Comparison of ENCODE assay signal across 23 cellular contexts in the genomic region with DNA sequence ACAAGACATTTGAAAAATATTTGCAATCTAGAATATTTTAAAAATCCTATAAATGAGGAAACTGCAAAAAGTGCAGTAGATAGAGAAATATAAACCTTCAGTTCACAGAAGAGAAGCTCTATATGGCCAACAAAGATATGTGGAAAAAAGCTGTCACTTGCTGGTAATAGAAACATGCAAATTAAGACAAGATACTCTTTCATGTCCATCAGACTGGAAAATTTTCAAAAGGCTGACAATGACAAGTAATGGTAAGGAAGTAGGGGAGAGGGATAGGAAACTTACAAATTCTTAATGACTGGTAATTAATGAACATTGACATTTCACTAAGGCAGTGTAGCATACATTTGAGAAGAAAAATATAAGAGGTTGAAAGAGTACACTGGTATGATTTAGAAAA.
DNase-seq lines count a peak whose midpoint lies in the region; ATAC-seq and TF ChIP-seq lines count a peak whose summit lies in the region.
"Had no signal": no experiment of that assay in that cellular context is flagged by ENCODE, and none has a peak within 500 bp of the region (broad histone marks: within the 10 kb centered on the region; RNA-seq: fewer than 3 reads in every experiment).

No MANE protein-coding gene starts in this region.

- H3K9me2 ChIP-seq in SU-DHL-6 (replicated peaks; ENCODE audit: insufficient read depth, low read length), result no peaks in the 10 kb centered on the region

- H3K4me3 ChIP-seq in SU-DHL-6 (ENCODE audit: insufficient read depth, low read length, poor library complexity, severe bottlenecking), result no peak overlapping the region
- no peak overlapping the region for H3K4me3 ChIP-seq in lower lobe of right lung
- H3K4me3 ChIP-seq: A549, colonic mucosa, esophagus squamous epithelium, SJSA1, suprapubic skin, uterus had no signal

- H4K20me1 ChIP-seq in SU-DHL-6 (ENCODE audit: low read depth, low read length), result no peaks in the 10 kb centered on the region

- H3K9me3 Mint-ChIP-seq in activated CD4-positive, alpha-beta memory T cell treated with anti-CD3 and anti-CD28 coated beads for 36 hours, result no peaks in the 10 kb centered on the region
- no peaks in the 10 kb centered on the region for H3K9me3 Mint-ChIP-seq in activated CD4-positive, alpha-beta memory T cell treated with anti-CD3 and anti-CD28 coated beads, Interleukin-2, amount 10 ng/mL, durations not matched to agents 7 days and 5 days
- H3K9me3 Mint-ChIP-seq in nephron progenitor cell, result no peaks in the 10 kb centered on the region

- peak overlapping the region; percentile 11 for H3K4me2 ChIP-seq in SU-DHL-6 (ENCODE audit: low read depth, low read length, poor library complexity, severe bottlenecking)
- H3K4me2 ChIP-seq: A549 had no signal

- H3F3A ChIP-seq in SU-DHL-6 (ENCODE audit: insufficient read depth), result no peaks in the 10 kb centered on the region

- POLR2A ChIA-PET in activated CD4-positive, alpha-beta memory T cell treated with anti-CD3 and anti-CD28 coated beads for 36 hours (lab: Charles Lee), result interaction anchor here (0.7 to 4.6 kb wide), 7 partner anchors 43 to 119 kb away, joined by 3 to 41 read pairs (median 7); no protein-coding TSS in a partner anchor
- POLR2A ChIA-PET in activated CD4-positive, alpha-beta memory T cell treated with anti-CD3 and anti-CD28 coated beads, Interleukin-2, amount 10 ng/mL, durations not matched to agents 7 days and 5 days (lab: Charles Lee), result no interaction called here

- ATAC-seq in GM18505 (IDR thresholded peaks at IDR 0.05; ENCODE audit: unreplicated experiment), result no peak
- ATAC-seq in HG03196 (IDR thresholded peaks at IDR 0.05; ENCODE audit: unreplicated experiment), result no peak
- ATAC-seq in lower lobe of right lung, result no peak
- ATAC-seq: A549 had no signal

- H3K27me3 Mint-ChIP-seq in activated CD4-positive, alpha-beta memory T cell treated with anti-CD3 and anti-CD28 coated beads for 36 hours, result no peaks in the 10 kb centered on the region
- no peaks in the 10 kb centered on the region for H3K27me3 Mint-ChIP-seq in activated CD4-positive, alpha-beta memory T cell treated with anti-CD3 and anti-CD28 coated beads, Interleukin-2, amount 10 ng/mL, durations not matched to agents 7 days and 5 days
- peaks cover 4% of the 10 kb centered on the region for H3K27me3 Mint-ChIP-seq in nephron progenitor cell (ENCODE audit: low read depth, poor library complexity)

- intact Hi-C loops in activated CD4-positive, alpha-beta memory T cell treated with anti-CD3 and anti-CD28 coated beads for 36 hours (cut with micrococcal nuclease), result no loop called here
- intact Hi-C loops in lower lobe of right lung (cut with DNase I), result no loop called here

- H3K27me3 ChIP-seq in SU-DHL-6 (ENCODE audit: low read length), result no peaks in the 10 kb centered on the region
- no peaks in the 10 kb centered on the region for H3K27me3 ChIP-seq in lower lobe of right lung (ENCODE audit: low read depth)
- H3K27me3 ChIP-seq: brain microvascular endothelial cell, colonic mucosa, esophagus squamous epithelium, SJSA1, suprapubic skin, uterus had no signal

- no peak overlapping the region for H3K4me3 Mint-ChIP-seq in activated CD4-positive, alpha-beta memory T cell treated with anti-CD3 and anti-CD28 coated beads for 36 hours
- H3K4me3 Mint-ChIP-seq in activated CD4-positive, alpha-beta memory T cell treated with anti-CD3 and anti-CD28 coated beads, Interleukin-2, amount 10 ng/mL, durations not matched to agents 7 days and 5 days, result no peak overlapping the region
- H3K4me3 Mint-ChIP-seq in nephron progenitor cell, result no peak overlapping the region

- TF ChIP-seq POLR2A in GM18505 (IDR thresholded peaks at IDR 0.05; ENCODE audit: borderline replicate concordance, extremely low read depth, insufficient read depth, insufficient read length), result peak; percentile 29

- peak overlapping the region; percentile 78 for H3K27ac Mint-ChIP-seq in activated CD4-positive, alpha-beta memory T cell treated with anti-CD3 and anti-CD28 coated beads for 36 hours
- no peak overlapping the region for H3K27ac Mint-ChIP-seq in activated CD4-positive, alpha-beta memory T cell treated with anti-CD3 and anti-CD28 coated beads, Interleukin-2, amount 10 ng/mL, durations not matched to agents 7 days and 5 days
- H3K27ac Mint-ChIP-seq in nephron progenitor cell, result peak overlapping the region; percentile 5

- H2AFZ ChIP-seq in SU-DHL-6 (ENCODE audit: low read depth, low read length, severe bottlenecking), result no peak overlapping the region

- H3K27ac ChIP-seq in SU-DHL-6 (ENCODE audit: low read depth, low read length) (no peak overlapping the region), lower lobe of right lung (no peak overlapping the region)
- H3K27ac ChIP-seq: A549, brain microvascular endothelial cell, colonic mucosa, esophagus squamous epithelium, SJSA1, suprapubic skin, uterus had no signal

- H3K36me3 ChIP-seq in SU-DHL-6 (ENCODE audit: low read length), result no peaks in the 10 kb centered on the region
- H3K36me3 ChIP-seq in lower lobe of right lung, result no peaks in the 10 kb centered on the region
- H3K36me3 ChIP-seq: brain microvascular endothelial cell, colonic mucosa, esophagus squamous epithelium, SJSA1, suprapubic skin, uterus had no signal

- no peaks in the 10 kb centered on the region for H3K79me2 ChIP-seq in SU-DHL-6 (ENCODE audit: insufficient read depth, low read length)

- no peak for DNase-seq in activated CD4-positive, alpha-beta memory T cell treated with anti-CD3 and anti-CD28 coated beads for 36 hours
- no peak for DNase-seq in activated CD4-positive, alpha-beta memory T cell treated with anti-CD3 and anti-CD28 coated beads, Interleukin-2, amount 10 ng/mL, durations not matched to agents 7 days and 5 days
- DNase-seq in nephron progenitor cell (no peak), lower lobe of right lung (no peak)
- no peak for DNase-seq in stimulated activated CD4-positive, alpha-beta T cell treated with anti-CD3 and anti-CD28 coated beads, Interleukin-4, amount 100 ng/mL, for 4 hours
- DNase-seq: activated CD4-positive, CD25-positive, alpha-beta regulatory T cell treated with anti-CD3 and anti-CD28 coated beads, Interleukin-2, amount 50 U/mL, for 72 hours; activated CD8-positive, alpha-beta memory T cell treated with anti-CD3 and anti-CD28 coated beads, Interleukin-2, amount 50 U/mL, for 48 hours; brain microvascular endothelial cell; Calu3; colonic mucosa; EL; esophagus squamous epithelium; KBM-7; NCI-H187 treated with DMSO at 0.1 percent for 48 hours; NCI-H2227 treated with DMSO at 0.1 percent for 48 hours; T1000; uterus had no signal

- H3K9me3 ChIP-seq in SU-DHL-6 (ENCODE audit: insufficient read depth, low read length) (no peaks in the 10 kb centered on the region), lower lobe of right lung (no peaks in the 10 kb centered on the region)
- H3K9me3 ChIP-seq: A549, colonic mucosa, esophagus squamous epithelium, SJSA1, suprapubic skin, uterus had no signal

- peaks cover 7% of the 10 kb centered on the region for H3K4me1 ChIP-seq in lower lobe of right lung
- H3K4me1 ChIP-seq: A549, colonic mucosa, SJSA1, uterus had no signal

- H3K9ac ChIP-seq in SU-DHL-6 (ENCODE audit: low read length), result no peak overlapping the region

- CTCF ChIA-PET in activated CD4-positive, alpha-beta memory T cell treated with anti-CD3 and anti-CD28 coated beads for 36 hours (lab: Charles Lee), result no interaction called here
- CTCF ChIA-PET in activated CD4-positive, alpha-beta memory T cell treated with anti-CD3 and anti-CD28 coated beads, Interleukin-2, amount 10 ng/mL, durations not matched to agents 7 days and 5 days (lab: Charles Lee), result no interaction called here

- peaks cover 6% of the 10 kb centered on the region for H3K36me3 Mint-ChIP-seq in activated CD4-positive, alpha-beta memory T cell treated with anti-CD3 and anti-CD28 coated beads for 36 hours
- H3K36me3 Mint-ChIP-seq in activated CD4-positive, alpha-beta memory T cell treated with anti-CD3 and anti-CD28 coated beads, Interleukin-2, amount 10 ng/mL, durations not matched to agents 7 days and 5 days (ENCODE audit: low read depth), result no peaks in the 10 kb centered on the region
- no peaks in the 10 kb centered on the region for H3K36me3 Mint-ChIP-seq in nephron progenitor cell (ENCODE audit: low read depth)

- H3K4me1 Mint-ChIP-seq in activated CD4-positive, alpha-beta memory T cell treated with anti-CD3 and anti-CD28 coated beads for 36 hours (ENCODE audit: low read depth), result peaks cover 82% of the 10 kb centered on the region
- H3K4me1 Mint-ChIP-seq in activated CD4-positive, alpha-beta memory T cell treated with anti-CD3 and anti-CD28 coated beads, Interleukin-2, amount 10 ng/mL, durations not matched to agents 7 days and 5 days, result peaks cover 64% of the 10 kb centered on the region
- peaks cover 10% of the 10 kb centered on the region for H3K4me1 Mint-ChIP-seq in nephron progenitor cell

- TF ChIP-seq CTCF in SU-DHL-6 (IDR thresholded peaks at IDR 0.05; ENCODE audit: insufficient read depth, low read length, poor library complexity, severe bottlenecking) (no peak), nephron progenitor cell (IDR thresholded peaks at IDR 0.05) (no peak), lower lobe of right lung (IDR thresholded peaks at IDR 0.05) (no peak)
